ENCODE assay signal across 29 cellular contexts in the genomic region with DNA sequence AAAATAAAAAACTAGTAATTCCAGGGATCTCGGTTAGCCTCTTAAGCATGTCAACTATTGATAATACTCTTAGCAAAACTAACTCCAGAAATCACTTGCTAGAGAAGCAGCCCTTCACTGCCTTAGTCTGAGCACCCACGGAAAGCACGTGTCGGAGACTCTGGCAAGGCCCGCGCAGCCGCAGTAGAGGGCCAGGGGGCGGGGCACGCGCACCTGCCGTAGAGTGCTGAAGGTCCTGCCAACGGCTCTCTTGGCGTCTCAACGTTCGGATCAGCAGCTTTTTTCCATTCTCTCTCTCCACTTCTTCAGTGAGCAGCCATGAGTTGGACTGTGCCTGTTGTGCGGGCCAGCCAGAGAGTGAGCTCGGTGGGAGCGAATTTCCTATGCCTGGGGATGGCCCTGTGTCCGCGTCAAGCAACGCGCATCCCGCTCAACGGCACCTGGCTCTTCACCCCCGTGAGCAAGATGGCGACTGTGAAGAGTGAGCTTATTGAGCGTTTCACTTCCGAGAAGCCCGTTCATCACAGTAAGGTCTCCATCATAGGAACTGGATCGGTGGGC. TPM values are rescaled to one million over a fixed set of nuclear protein-coding genes. Genes with fewer than 3 reads are reported as not detected.
"Had no signal": no experiment of that assay in that cellular context is flagged by ENCODE, and none has a peak within 500 bp of the region (broad histone marks: within the 10 kb centered on the region; RNA-seq: fewer than 3 reads in every experiment).

A gene (plus strand): TSS at position 221 of the 561 bp plus-strand sequence. CDS start 98 bp downstream, at position 319.

- H3K4me1 ChIP-seq: Peyer's patch had no signal

- H3K4me3 Mint-ChIP-seq: activated CD4-positive, alpha-beta memory T cell treated with anti-CD3 and anti-CD28 coated beads, Interleukin-2, amount 10 ng/mL, durations not matched to agents 7 days and 5 days; activated naive CD8-positive, alpha-beta T cell treated with anti-CD3 and anti-CD28 coated beads, Interleukin-2, amount 50 U/mL, for 24 hours; brain; central memory CD8-positive, alpha-beta T cell had no signal

- H3K36me3 Mint-ChIP-seq: activated naive CD4-positive, alpha-beta T cell treated with anti-CD3 and anti-CD28 coated beads, Interleukin-2, amount 50 U/mL, for 72 hours had no signal

- H3K4me3 ChIP-seq: MG63, Peyer's patch had no signal

- H3K27ac ChIP-seq: Peyer's patch, RWPE1 had no signal

- H3K9me3 ChIP-seq: MG63, Peyer's patch had no signal

- H3K27ac Mint-ChIP-seq: activated CD4-positive, alpha-beta memory T cell treated with anti-CD3 and anti-CD28 coated beads, Interleukin-2, amount 10 ng/mL, durations not matched to agents 7 days and 5 days; activated naive CD4-positive, alpha-beta T cell treated with anti-CD3 and anti-CD28 coated beads, Interleukin-2, amount 50 U/mL, for 72 hours; activated naive CD8-positive, alpha-beta T cell treated with anti-CD3 and anti-CD28 coated beads, Interleukin-2, amount 50 U/mL, for 24 hours; brain had no signal

- H3K27me3 Mint-ChIP-seq: brain had no signal

- H3K4me1 Mint-ChIP-seq: activated CD4-positive, alpha-beta memory T cell treated with anti-CD3 and anti-CD28 coated beads, Interleukin-2, amount 10 ng/mL, durations not matched to agents 7 days and 5 days; activated naive CD8-positive, alpha-beta T cell treated with anti-CD3 and anti-CD28 coated beads, Interleukin-2, amount 50 U/mL, for 24 hours; central memory CD8-positive, alpha-beta T cell had no signal

- H3K9me3 Mint-ChIP-seq: activated CD4-positive, alpha-beta memory T cell treated with anti-CD3 and anti-CD28 coated beads, Interleukin-2, amount 10 ng/mL, durations not matched to agents 7 days and 5 days; activated naive CD4-positive, alpha-beta T cell treated with anti-CD3 and anti-CD28 coated beads, Interleukin-2, amount 50 U/mL, for 72 hours; activated naive CD8-positive, alpha-beta T cell treated with anti-CD3 and anti-CD28 coated beads, Interleukin-2, amount 50 U/mL, for 24 hours; central memory CD8-positive, alpha-beta T cell had no signal

- ATAC-seq: activated naive CD4-positive, alpha-beta T cell treated with anti-CD3 and anti-CD28 coated beads, Interleukin-2, amount 50 U/mL, for 72 hours; activated naive CD8-positive, alpha-beta T cell treated with anti-CD3 and anti-CD28 coated beads, Interleukin-2, amount 50 U/mL, for 24 hours had no signal

- H3K27me3 ChIP-seq: MG63, Peyer's patch had no signal

- DNase-seq: activated CD4-positive, alpha-beta memory T cell treated with anti-CD3 and anti-CD28 coated beads, Interleukin-2, amount 10 ng/mL, durations not matched to agents 7 days and 5 days; activated CD4-positive, alpha-beta T cell treated with anti-CD3 and anti-CD28 coated beads, Interleukin-2, amount 50 U/mL, for 1 hour; activated CD4-positive, CD25-positive, alpha-beta regulatory T cell; activated CD8-positive, alpha-beta memory T cell treated with anti-CD3 and anti-CD28 coated beads, Interleukin-2, amount 50 U/mL, for 48 hours; activated effector memory CD4-positive, alpha-beta T cell treated with anti-CD3 and anti-CD28 coated beads, Interleukin-2, amount 50 U/mL, for 16 hours; activated naive CD4-positive, alpha-beta T cell treated with Interleukin-2 at 50 U/mL for 16 hours; activated naive CD8-positive, alpha-beta T cell treated with anti-CD3 and anti-CD28 coated beads, Interleukin-2, amount 50 U/mL, for 24 hours; activated T-cell treated with anti-CD3 and anti-CD28 coated beads, Interleukin-2, amount 50 U/mL, for 1 hour; amniotic stem cell; MG63; MV-4-11; NCI-H1105; NCI-H1436; NCI-H187; NCI-H2081; NCI-H226; NCI-H510A; NCI-H69; NK-92 treated with Interleukin-12 subunit alpha and Interleukin-12 subunit beta, amount 100 ng/mL, for 24 hours; Peyer's patch; SHP77; T1000 had no signal

RNA-seq across cellular contexts. Expression of the gene that starts here (rescaled TPM):
- total RNA-seq: activated CD4-positive, alpha-beta memory T cell treated with anti-CD3 and anti-CD28 coated beads, Interleukin-2, amount 10 ng/mL, durations not matched to agents 7 days and 5 days; activated CD8-positive, alpha-beta memory T cell treated with anti-CD3 and anti-CD28 coated beads for 36 hours; activated naive CD4-positive, alpha-beta T cell treated with anti-CD3 and anti-CD28 coated beads, Interleukin-2, amount 50 U/mL, for 72 hours; astrocyte; Peyer's patch; SK-MEL-5 had no signal
